In genomic region chr13:109869312-109870237, GRCh38 we compare ENCODE assay signal across 8 cellular contexts.
A peak's percentile ranks its signal among the peaks of the same experiment; 100 is the strongest.
DNase-seq lines count a peak whose midpoint lies in the region; ATAC-seq and TF ChIP-seq lines count a peak whose summit lies in the region.

No MANE protein-coding gene starts in this region.

- peaks cover 0 to 32% (median 21%) of the 10 kb centered on the region in 4 donors for H3K4me1 ChIP-seq in sigmoid colon
- H3K4me1 ChIP-seq in effector memory CD4-positive, alpha-beta T cell (ENCODE audit: control insufficient read depth, insufficient read depth, low read length, poor library complexity, severe bottlenecking), result no peaks in the 10 kb centered on the region

- H3K4me3 ChIP-seq in sigmoid colon, result peak overlapping the region; percentile 24 to 45 (median 40)
- H3K4me3 ChIP-seq in effector memory CD4-positive, alpha-beta T cell (ENCODE audit: insufficient read depth, low read depth, low read length, poor library complexity, severe bottlenecking), result no peak overlapping the region

- H3K36me3 ChIP-seq in sigmoid colon, result no peaks in the 10 kb centered on the region
- H3K36me3 ChIP-seq in effector memory CD4-positive, alpha-beta T cell (ENCODE audit: control insufficient read depth, insufficient read depth, low read length), result no peaks in the 10 kb centered on the region

- TF ChIP-seq POLR2A in sigmoid colon (IDR thresholded peaks at IDR 0.05), result no peak

- no peaks in the 10 kb centered on the region for H3K36me3 Mint-ChIP-seq in activated T-helper 2 cell treated with anti-CD3 and anti-CD28 coated beads, Interferon-gamma antibody, Interleukin-2, Interleukin-4, amounts not matched to agents 10 μg/mL and 5 μg/mL and 100 μg/mL, durations not matched to agents 14 hours and 24 hours and 36 hours (ENCODE audit: low read depth)

- ATAC-seq in left cardiac atrium, result peak; percentile 90 to 91
- no peak for ATAC-seq in GM18873 (IDR thresholded peaks at IDR 0.05; ENCODE audit: low FRiP score, unreplicated experiment)

- H3K4me3 Mint-ChIP-seq in activated T-helper 2 cell treated with anti-CD3 and anti-CD28 coated beads, Interferon-gamma antibody, Interleukin-2, Interleukin-4, amounts not matched to agents 10 μg/mL and 5 μg/mL and 100 μg/mL, durations not matched to agents 14 hours and 24 hours and 36 hours (ENCODE audit: low read depth), result peak overlapping the region; percentile 43

- no peaks in the 10 kb centered on the region for H3K27me3 ChIP-seq in sigmoid colon
- H3K27me3 ChIP-seq in effector memory CD4-positive, alpha-beta T cell (replicated peaks; ENCODE audit: control insufficient read depth, insufficient read depth, low read length, poor library complexity, severe bottlenecking), result peaks cover 3% of the 10 kb centered on the region

- peak; percentile 12 for DNase-seq in GM04504 (ENCODE audit: low read depth)
- DNase-seq in NCI-H1930 (lab: John Stamatoyannopoulos, UW), result peak; percentile 97 to 98
- peak; percentile 11 for DNase-seq in activated T-helper 2 cell treated with anti-CD3 and anti-CD28 coated beads, Interferon-gamma antibody, Interleukin-2, Interleukin-4, amounts not matched to agents 10 μg/mL and 5 μg/mL and 100 μg/mL, durations not matched to agents 14 hours and 24 hours and 36 hours (ENCODE audit: low spot score)
- DNase-seq in left cardiac atrium, result peak; percentile 89
- DNase-seq in sigmoid colon, result peak; percentile 93
- DNase-seq in effector memory CD4-positive, alpha-beta T cell, result no peak
- DNase-seq in NK-92 treated with Interleukin-12 subunit alpha and Interleukin-12 subunit beta, amount 100 ng/mL, for 24 hours (lab: John Stamatoyannopoulos, UW), result no peak

- H3K27me3 Mint-ChIP-seq in activated T-helper 2 cell treated with anti-CD3 and anti-CD28 coated beads, Interferon-gamma antibody, Interleukin-2, Interleukin-4, amounts not matched to agents 10 μg/mL and 5 μg/mL and 100 μg/mL, durations not matched to agents 14 hours and 24 hours and 36 hours (ENCODE audit: low read depth), result peaks cover 29% of the 10 kb centered on the region

- peak overlapping the region; percentile 67 to 73 (median 72) for H3K27ac ChIP-seq in sigmoid colon
- no peak overlapping the region for H3K27ac ChIP-seq in effector memory CD4-positive, alpha-beta T cell (ENCODE audit: insufficient read depth, low read length, poor library complexity, severe bottlenecking)

- TF ChIP-seq EP300 in sigmoid colon (IDR thresholded peaks at IDR 0.05), result peak in 1 of 4 donors; percentile 28

- no peak overlapping the region for H3K27ac Mint-ChIP-seq in activated T-helper 2 cell treated with anti-CD3 and anti-CD28 coated beads, Interferon-gamma antibody, Interleukin-2, Interleukin-4, amounts not matched to agents 10 μg/mL and 5 μg/mL and 100 μg/mL, durations not matched to agents 14 hours and 24 hours and 36 hours

- WGBS in sigmoid colon, 2 donors, result 27 to 46% methylated on average over 43 of the region's 43 CpGs

- intact Hi-C loops in activated T-helper 2 cell treated with anti-CD3 and anti-CD28 coated beads, Interferon-gamma antibody, Interleukin-2, Interleukin-4, amounts not matched to agents 10 μg/mL and 5 μg/mL and 100 μg/mL, durations not matched to agents 14 hours and 24 hours and 36 hours (cut with micrococcal nuclease), result no loop called here
- intact Hi-C loops in left cardiac atrium (cut with DNase I), result loop anchor here in 1 of 2 donors (10.0 kb wide), 1 partner anchor 265 kb away; no protein-coding TSS in a partner anchor
- intact Hi-C loops in sigmoid colon (cut with DNase I), result loop anchor here (2.0 to 10.0 kb wide), 3 partner anchors 85 to 725 kb away; no protein-coding TSS in a partner anchor

- peaks cover 4% of the 10 kb centered on the region for H3K4me1 Mint-ChIP-seq in activated T-helper 2 cell treated with anti-CD3 and anti-CD28 coated beads, Interferon-gamma antibody, Interleukin-2, Interleukin-4, amounts not matched to agents 10 μg/mL and 5 μg/mL and 100 μg/mL, durations not matched to agents 14 hours and 24 hours and 36 hours (ENCODE audit: low read depth)

- H3K9me3 ChIP-seq in sigmoid colon, result no peaks in the 10 kb centered on the region
- no peaks in the 10 kb centered on the region for H3K9me3 ChIP-seq in effector memory CD4-positive, alpha-beta T cell (ENCODE audit: control insufficient read depth, low read length)

- TF ChIP-seq CTCF in sigmoid colon (IDR thresholded peaks at IDR 0.05), result peak in 2 of 4 experiments; percentile 24 to 40

- no peaks in the 10 kb centered on the region for H3K9me3 Mint-ChIP-seq in activated T-helper 2 cell treated with anti-CD3 and anti-CD28 coated beads, Interferon-gamma antibody, Interleukin-2, Interleukin-4, amounts not matched to agents 10 μg/mL and 5 μg/mL and 100 μg/mL, durations not matched to agents 14 hours and 24 hours and 36 hours

Comparison
In these comparisons a context has a peak if more than half of its experiments do, and no peak if none do; other contexts are left out.
1. DNase-seq: peak in GM04504 (single experiment), NCI-H1930 (2 of 2), activated T-helper 2 cell treated with anti-CD3 and anti-CD28 coated beads, Interferon-gamma antibody, Interleukin-2, Interleukin-4, amounts not matched to agents 10 μg/mL and 5 μg/mL and 100 μg/mL, durations not matched to agents 14 hours and 24 hours and 36 hours (single experiment), left cardiac atrium (single experiment) and sigmoid colon (single experiment); none in effector memory CD4-positive, alpha-beta T cell (0 of 3) and NK-92 treated with Interleukin-12 subunit alpha and Interleukin-12 subunit beta, amount 100 ng/mL, for 24 hours (single experiment).